In the genomic region with DNA sequence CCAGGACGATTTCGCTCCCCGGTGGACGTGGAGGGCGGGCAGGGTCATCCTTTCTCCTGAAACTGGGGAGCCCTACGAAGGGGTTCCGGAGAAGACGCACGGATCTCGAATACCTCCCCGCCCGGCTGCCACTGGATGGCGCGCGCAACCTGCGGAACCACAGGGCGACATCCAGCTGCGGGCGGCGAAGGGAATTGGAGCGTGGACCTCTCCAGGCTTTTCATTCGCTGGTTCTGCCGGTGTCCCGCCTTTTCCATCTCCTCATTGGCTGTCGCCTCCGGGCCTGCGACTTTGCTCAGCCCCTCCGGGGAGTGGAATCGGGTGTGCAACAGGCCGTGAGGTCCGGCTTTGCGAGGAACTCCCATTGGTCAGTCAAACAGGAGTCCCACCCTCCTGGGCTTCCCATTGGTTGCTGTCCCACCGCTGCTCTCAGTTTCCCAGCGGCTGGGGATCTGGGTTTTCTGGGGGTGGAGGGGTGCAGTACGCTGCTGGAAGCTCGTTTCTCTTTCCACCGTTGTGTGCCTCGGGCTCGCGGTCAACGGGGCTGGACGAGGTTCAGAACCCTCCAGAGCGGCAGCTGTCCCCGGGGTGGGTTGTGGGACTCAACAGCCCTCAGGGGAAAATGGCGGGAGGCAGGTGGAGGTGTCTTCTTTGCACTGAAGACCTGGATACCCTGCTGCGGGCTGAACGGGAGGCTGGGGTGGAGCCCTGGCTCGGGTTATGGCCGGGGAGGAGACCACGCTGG, we compare ENCODE assay signal across 8 cellular contexts.
A peak's percentile ranks its signal among the peaks of the same experiment; 100 is the strongest.
DNase-seq lines count a peak whose midpoint lies in the region; ATAC-seq and TF ChIP-seq lines count a peak whose summit lies in the region.

No MANE protein-coding gene starts in this region.

- no peaks in the 10 kb centered on the region for H3K4me1 Mint-ChIP-seq in nephron

- DNase-seq in DMS79 treated with DMSO at 0.1 percent for 48 hours (lab: John Stamatoyannopoulos, UW) = peak; percentile 97
- DNase-seq in Kasumi-1 (lab: John Stamatoyannopoulos, UW) = peak; percentile 84
- peak; percentile 90 for DNase-seq in RPMI8226
- DNase-seq in activated T-helper 9 cell treated with anti-CD3 and anti-CD28 coated beads, Interleukin-2, amount 50 U/mL, for 16 hours (ENCODE audit: low read depth) = peak; percentile 91
- peak; percentile 97 for DNase-seq in fibroblast of the conjunctiva (ENCODE audit: low read depth)
- peak; percentile 92 for DNase-seq in stimulated activated naive CD8-positive, alpha-beta T cell treated with anti-CD3 and anti-CD28 coated beads, Interleukin-15, Interleukin-2, amounts not matched to agents 100 U/mL and 50 U/mL, for 24 hours

- no peaks in the 10 kb centered on the region for H3K36me3 Mint-ChIP-seq in nephron (ENCODE audit: low read depth)

- H3K9me3 Mint-ChIP-seq in nephron = peaks cover 12% of the 10 kb centered on the region

- H3K4me3 Mint-ChIP-seq in nephron = peak overlapping the region; percentile 97

- H3K27me3 Mint-ChIP-seq in nephron (ENCODE audit: low read depth) = peaks cover 3% of the 10 kb centered on the region

- ATAC-seq in GM21825 (IDR thresholded peaks at IDR 0.05; ENCODE audit: unreplicated experiment) = peak; percentile 88
- ATAC-seq in stimulated activated naive CD8-positive, alpha-beta T cell treated with anti-CD3 and anti-CD28 coated beads, Interleukin-15, Interleukin-2, amounts not matched to agents 100 U/mL and 50 U/mL, for 24 hours = peak; percentile 99

- H3K27ac Mint-ChIP-seq in nephron = peak overlapping the region; percentile 73 to 92 (median 86)

- peak; percentile 61 to 83 (median 72) for TF ChIP-seq CTCF in nephron (IDR thresholded peaks at IDR 0.05; ENCODE audit: unreplicated experiment in 3 of 3)

Comparison
In these comparisons a context has a peak if more than half of its experiments do, and no peak if none do; other contexts are left out.
1. Peak in every context shown above with its lines: DNase-seq and ATAC-seq.